In the genomic region with DNA sequence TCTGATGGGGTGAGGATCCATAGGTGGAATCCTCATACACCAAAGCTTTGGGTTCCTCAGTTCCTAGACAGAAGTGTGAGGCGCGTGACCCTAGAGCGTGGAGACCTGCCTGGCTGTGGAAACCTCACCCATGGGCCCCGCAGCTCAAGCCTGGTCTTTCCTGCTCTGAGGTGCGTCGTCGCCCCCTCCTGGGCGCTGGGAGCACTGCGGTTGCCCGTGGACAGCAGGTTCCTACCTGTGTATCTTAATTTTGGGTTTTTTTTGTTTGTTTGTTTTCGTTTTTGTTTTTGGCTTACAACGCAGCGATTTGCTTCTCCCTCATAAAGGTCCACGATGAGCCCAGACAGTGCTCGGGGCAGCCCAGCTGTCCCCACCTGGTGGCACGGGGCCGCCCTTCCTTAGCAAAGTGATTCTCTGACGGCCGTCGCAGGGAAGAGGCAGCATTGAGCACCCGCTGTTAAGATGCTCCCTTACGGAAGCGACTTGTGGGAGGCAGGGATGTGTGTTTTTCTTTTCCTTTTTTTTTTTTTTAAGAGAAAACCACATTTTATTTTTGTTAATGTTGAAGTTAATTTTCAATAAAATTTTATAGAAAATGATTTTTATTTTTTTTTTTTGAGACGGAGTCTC, we compare ENCODE assay signal across 8 cellular contexts.
DNase-seq lines count a peak whose midpoint lies in the region; ATAC-seq and TF ChIP-seq lines count a peak whose summit lies in the region.

No MANE protein-coding gene starts in this region.

- H3K27ac ChIP-seq in HUES48 (ENCODE audit: low read depth, low read length) (no peak overlapping the region), substantia nigra (ENCODE audit: low read depth, low read length, poor library complexity, severe bottlenecking) (peak overlapping the region; percentile 26)

- no peak overlapping the region for H3K9ac ChIP-seq in HUES48 (ENCODE audit: low read depth, low read length)

- no peaks in the 10 kb centered on the region for H3K36me3 ChIP-seq in HUES48 (ENCODE audit: control insufficient read depth, insufficient read depth, low read length)

- no peaks in the 10 kb centered on the region for H3K9me3 ChIP-seq in HUES48 (ENCODE audit: control insufficient read depth, insufficient read depth, low read length)

- no peak for ATAC-seq in HG03469 (IDR thresholded peaks at IDR 0.05; ENCODE audit: unreplicated experiment)

- H3K4me3 ChIP-seq in HUES48 (ENCODE audit: low read depth, low read length): peak overlapping the region; percentile 52; the same call in 1 of the 2 replicates
- H3K4me3 ChIP-seq in foreskin fibroblast (ENCODE audit: low read depth in 1 of 2, low read length in 2 of 2): no peak overlapping the region

- peak; percentile 96 for TF ChIP-seq CTCF in foreskin fibroblast (IDR thresholded peaks at IDR 0.05; ENCODE audit: low read depth, low read length)

- DNase-seq in ELR (ENCODE audit: low read depth): peak; percentile 62
- peak; percentile 33 for DNase-seq in RKO (ENCODE audit: low spot score)
- peak; percentile 68 to 69 for DNase-seq in activated T-helper 1 cell treated with anti-CD3 and anti-CD28 coated beads, Interleukin-2, amount 50 U/mL, for 16 hours (ENCODE audit: low read depth in 1 of 2, low spot score in 1 of 2)
- DNase-seq in foreskin fibroblast: peak; percentile 45 to 81
- peak in 51 of 56 donors; percentile 20 to 88 (median 57) for DNase-seq in nucleus accumbens (lab: John Stamatoyannopoulos, UW)
- peak in 45 of 49 donors; percentile 19 to 85 (median 57) for DNase-seq in substantia nigra (lab: John Stamatoyannopoulos, UW)

- no peaks in the 10 kb centered on the region for H3K4me1 ChIP-seq in HUES48 (ENCODE audit: control insufficient read depth, insufficient read depth, low read length)

- no peaks in the 10 kb centered on the region for H3K27me3 ChIP-seq in HUES48 (ENCODE audit: control insufficient read depth, insufficient read depth, low read length)
